In genomic region chr19:50518091-50519005, GRCh38 we compare ENCODE assay signal across 2 cellular contexts.
TF ChIP-seq lines count a peak whose summit lies in the region.

No MANE protein-coding gene starts in this region.

TF ChIP-seq in IMR-90, 13 proteins besides CTCF, POLR2A, EP300 and RAD21:
- no peak for TF ChIP-seq BHLHE40 (IDR thresholded peaks at IDR 0.05; ENCODE audit: low read depth, low read length)
- no peak for TF ChIP-seq CHD1 (IDR thresholded peaks at IDR 0.05; ENCODE audit: low read depth, low read length)
- no peak for TF ChIP-seq MAFK (IDR thresholded peaks at IDR 0.05; ENCODE audit: low read depth, low read length)
- TF ChIP-seq USF2 (IDR thresholded peaks at IDR 0.05; ENCODE audit: low read depth, low read length): no peak
- TF ChIP-seq FOS (IDR thresholded peaks at IDR 0.05; ENCODE audit: low read depth, low read length): no peak
- TF ChIP-seq NFE2L2 (IDR thresholded peaks at IDR 0.05; ENCODE audit: low read depth, low read length): no peak
- TF ChIP-seq SMC3 (IDR thresholded peaks at IDR 0.05; ENCODE audit: low read depth, low read length): no peak
- TF ChIP-seq MXI1 (IDR thresholded peaks at IDR 0.05; ENCODE audit: borderline replicate concordance, low read depth, low read length): no peak
- TF ChIP-seq RCOR1 (IDR thresholded peaks at IDR 0.05; ENCODE audit: insufficient replicate concordance, low read length): no peak
- TF ChIP-seq CEBPB (IDR thresholded peaks at IDR 0.05; ENCODE audit: low read depth, low read length): no peak
- TF ChIP-seq MAZ (IDR thresholded peaks at IDR 0.05; ENCODE audit: borderline replicate concordance, low read depth, low read length): no peak
- no peak for TF ChIP-seq RFX5 (IDR thresholded peaks at IDR 0.05; ENCODE audit: low read depth, low read length)
- no peak for TF ChIP-seq ELK1 (IDR thresholded peaks at IDR 0.05; ENCODE audit: borderline replicate concordance, low read depth, low read length)

TF ChIP-seq in H1, 55 proteins besides CTCF, POLR2A, EP300 and RAD21:
- TF ChIP-seq MAX (IDR thresholded peaks at IDR 0.05) (peak; percentile 35), PHF8 (conservative IDR thresholded peaks at IDR 0.05; ENCODE audit: low read depth, low read length) (no peak), EGR1 (IDR thresholded peaks at IDR 0.05; ENCODE audit: borderline replicate concordance, low read depth, low read length) (no peak), ZNF274 (IDR thresholded peaks at IDR 0.05; ENCODE audit: borderline replicate concordance, extremely low read depth, low read length) (no peak), ATF3 (IDR thresholded peaks at IDR 0.05; ENCODE audit: insufficient read depth, low read depth, low read length) (no peak), E2F6 (IDR thresholded peaks at IDR 0.05) (no peak), USF2 (IDR thresholded peaks at IDR 0.05; ENCODE audit: low read length) (no peak), CREB1 (IDR thresholded peaks at IDR 0.05) (0 out of 2 replicates have a peak, but pooled peaks have one; percentile 41), TAF1 (IDR thresholded peaks at IDR 0.05; ENCODE audit: low read depth, low read length) (no peak), YY1 (IDR thresholded peaks at IDR 0.05; ENCODE audit: low read depth, low read length) (no peak), SIX5 (IDR thresholded peaks at IDR 0.05; ENCODE audit: low read depth, low read length) (no peak), BRCA1 (IDR thresholded peaks at IDR 0.05; ENCODE audit: low read depth, low read length) (no peak)
TF ChIP-seq in H1: peak in this region for 2.
